ENCODE assay signal across 1 cellular context in the genomic region with DNA sequence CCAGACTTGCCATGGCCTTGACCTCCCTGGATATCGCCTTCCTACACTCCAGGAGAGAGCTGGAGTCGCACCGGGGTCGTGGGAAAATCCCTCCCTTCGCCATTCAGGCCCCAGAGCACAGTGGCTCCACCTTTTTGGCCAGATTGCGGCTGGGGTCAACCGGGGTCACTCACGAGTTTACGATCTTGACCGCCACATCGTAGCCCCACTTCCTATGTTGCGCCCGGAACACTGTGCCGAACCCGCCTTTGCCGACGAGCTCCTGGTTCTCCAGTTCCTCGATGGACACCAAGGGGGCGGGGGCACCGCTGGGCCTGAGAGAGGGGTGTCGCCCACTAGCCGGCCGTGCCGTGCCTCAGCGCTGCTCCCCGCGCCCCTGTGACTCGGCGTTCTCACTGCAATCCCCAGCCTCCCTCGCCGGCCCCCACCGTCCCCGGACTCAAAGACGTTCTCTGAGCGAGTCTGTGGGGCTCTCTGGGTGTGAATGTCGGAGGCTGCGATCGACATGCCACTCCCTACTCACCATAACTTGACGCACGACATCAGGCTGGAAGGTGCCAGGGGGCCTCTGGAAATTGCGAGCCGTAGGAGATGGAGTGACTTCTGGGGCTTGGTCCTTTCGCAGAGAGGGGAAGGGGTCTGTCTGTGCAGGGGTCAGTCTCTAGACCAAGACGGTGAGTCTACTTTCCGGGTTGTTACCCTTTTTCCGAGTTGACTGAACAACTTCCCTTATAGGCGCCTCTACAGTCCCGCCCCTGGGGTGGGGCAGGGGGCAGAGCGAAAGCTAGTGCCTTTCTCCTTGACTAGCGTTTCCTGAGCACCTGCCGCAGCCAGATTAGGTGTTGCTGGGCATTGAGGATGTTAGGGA.
TF ChIP-seq lines count a peak whose summit lies in the region.

RIPK3 (minus strand) TSS at position 708 of the 868 bp plus-strand sequence; CDS start at position 543, 165 bp downstream.

TF ChIP-seq in K562, 482 proteins besides CTCF, POLR2A, EP300 and RAD21:
- TF ChIP-seq ZBTB33 (CRISPR knock-in tag; IDR thresholded peaks at IDR 0.05) = 0 out of 2 replicates have a peak, but pooled peaks have one; percentile 15
- TF ChIP-seq CREM (IDR thresholded peaks at IDR 0.05; ENCODE audit: low read depth) = no peak
